Comparison of ENCODE assay signal across 1 cellular context in the genomic region with DNA sequence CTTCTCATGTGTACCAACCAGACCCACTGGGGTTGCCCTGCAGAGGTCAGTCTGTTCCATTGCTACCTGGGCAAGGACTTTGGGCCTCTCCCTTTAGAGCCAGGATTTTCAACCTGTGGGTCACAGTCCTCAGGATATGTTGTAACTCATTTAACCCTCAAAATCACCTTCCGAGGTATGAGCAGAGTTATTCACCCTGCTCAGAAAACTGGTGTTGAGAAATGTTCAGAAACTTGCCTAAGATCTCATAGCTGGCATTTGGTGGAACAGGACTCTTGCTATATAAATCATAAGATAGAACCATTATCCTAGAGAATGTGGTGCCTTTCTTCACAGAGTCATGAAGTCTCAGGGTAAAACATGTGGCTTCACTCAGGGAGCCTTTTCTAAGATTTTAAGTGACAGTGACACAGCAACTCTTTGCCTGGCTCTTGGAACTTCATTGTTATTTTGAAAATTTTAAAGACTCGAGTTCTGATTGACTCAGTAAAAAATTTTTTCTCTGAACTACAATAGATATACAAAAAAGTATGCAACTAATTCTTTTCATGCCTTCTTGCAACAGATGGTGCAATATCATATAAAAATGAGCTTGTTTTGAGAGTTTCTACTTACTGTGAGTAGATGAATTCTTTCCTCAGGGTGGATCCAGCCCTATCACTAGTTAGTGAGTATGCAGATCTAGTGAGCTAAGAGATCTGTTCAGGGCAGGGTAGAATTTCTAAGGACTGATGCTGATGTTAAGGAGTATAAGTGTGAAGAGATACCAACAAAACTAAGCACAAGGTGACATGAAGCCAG.
TF ChIP-seq lines count a peak whose summit lies in the region.

No MANE protein-coding gene starts in this region.

TF ChIP-seq in HepG2, 621 proteins besides CTCF, POLR2A, EP300 and RAD21 (continues in another document):
- TF ChIP-seq KLF6 (CRISPR knock-in tag; IDR thresholded peaks at IDR 0.05) (no peak), ZNF800 (CRISPR knock-in tag; IDR thresholded peaks at IDR 0.05) (no peak), MBD4 (IDR thresholded peaks at IDR 0.05; ENCODE audit: borderline replicate concordance, low read length) (no peak), ZNF552 (CRISPR knock-in tag; IDR thresholded peaks at IDR 0.05; ENCODE audit: borderline replicate concordance) (no peak), NR2F6 (IDR thresholded peaks at IDR 0.05) (no peak), NR2F6 (CRISPR knock-in tag; IDR thresholded peaks at IDR 0.05) (peak; percentile 40; the same call in 1 of the 2 replicates), CCAR2 (optimal IDR thresholded peaks at IDR 0.05; ENCODE audit: low read depth, low read length) (no peak), FOXO1 (CRISPR knock-in tag; IDR thresholded peaks at IDR 0.05) (no peak), NCOR1 (IDR thresholded peaks at IDR 0.05; ENCODE audit: borderline replicate concordance, low read length) (peak; percentile 86), ZNF652 (CRISPR knock-in tag; IDR thresholded peaks at IDR 0.05; ENCODE audit: borderline replicate concordance, low read depth) (peak; percentile 96), ZNF331 (CRISPR knock-in tag; IDR thresholded peaks at IDR 0.05) (no peak), SAFB2 (CRISPR knock-in tag; IDR thresholded peaks at IDR 0.05; ENCODE audit: borderline replicate concordance, low read depth) (no peak), HNF4A (CRISPR knock-in tag; IDR thresholded peaks at IDR 0.05) (peak; percentile 91), TERF1 (CRISPR knock-in tag; IDR thresholded peaks at IDR 0.05) (no peak), ZNF607 (CRISPR knock-in tag; IDR thresholded peaks at IDR 0.05; ENCODE audit: borderline replicate concordance) (no peak), STAG1 (CRISPR knock-in tag; IDR thresholded peaks at IDR 0.05) (0 out of 2 replicates have a peak, but pooled peaks have one; percentile 11), ELF3 (CRISPR knock-in tag; IDR thresholded peaks at IDR 0.05) (no peak), PPARG (CRISPR knock-in tag; conservative IDR thresholded peaks at IDR 0.05) (no peak), ZEB1 (IDR thresholded peaks at IDR 0.05; ENCODE audit: insufficient replicate concordance, low read depth) (peak; percentile 88), YEATS4 (CRISPR knock-in tag; IDR thresholded peaks at IDR 0.05; ENCODE audit: borderline replicate concordance) (no peak), NFATC3 (CRISPR knock-in tag; IDR thresholded peaks at IDR 0.05) (no peak), ARNT2 (CRISPR knock-in tag; IDR thresholded peaks at IDR 0.05; ENCODE audit: low read depth) (no peak), NCOA2 (CRISPR knock-in tag; IDR thresholded peaks at IDR 0.05) (0 out of 2 replicates have a peak, but pooled peaks have one; percentile 9), HNF4G (IDR thresholded peaks at IDR 0.05; ENCODE audit: borderline replicate concordance, low read depth, low read length) (peak; percentile 89), HNF4G (CRISPR knock-in tag; IDR thresholded peaks at IDR 0.05; ENCODE audit: borderline replicate concordance, low read depth) (no peak), ZNF468 (CRISPR knock-in tag; IDR thresholded peaks at IDR 0.05) (no peak), ZNF792 (CRISPR knock-in tag; IDR thresholded peaks at IDR 0.05) (no peak), ZSCAN5A (CRISPR knock-in tag; IDR thresholded peaks at IDR 0.05; ENCODE audit: borderline replicate concordance) (no peak), ETV5 (CRISPR knock-in tag; IDR thresholded peaks at IDR 0.05; ENCODE audit: borderline replicate concordance) (peak; percentile 71; the same call in 1 of the 2 replicates), TEAD3 (CRISPR knock-in tag; optimal IDR thresholded peaks at IDR 0.05; ENCODE audit: borderline replicate concordance) (peak; percentile 41), ZNF12 (CRISPR knock-in tag; IDR thresholded peaks at IDR 0.05) (no peak), ZIK1 (CRISPR knock-in tag; IDR thresholded peaks at IDR 0.05; ENCODE audit: borderline replicate concordance, low read depth) (no peak), CEBPG (CRISPR knock-in tag; IDR thresholded peaks at IDR 0.05) (peak; percentile 59; the same call in 1 of the 2 replicates), CEBPB (IDR thresholded peaks at IDR 0.05; ENCODE audit: borderline replicate concordance, low read depth, low read length) (peak; percentile 51; the same call in 1 of the 2 replicates), HNRNPLL (IDR thresholded peaks at IDR 0.05; ENCODE audit: low read depth, low read length, poor library complexity, severe bottlenecking) (no peak), RCOR2 (CRISPR knock-in tag; IDR thresholded peaks at IDR 0.05) (peak; percentile 47; the same call in 1 of the 2 replicates), POGK (CRISPR knock-in tag; conservative IDR thresholded peaks at IDR 0.05) (no peak), DMAP1 (CRISPR knock-in tag; IDR thresholded peaks at IDR 0.05) (no peak), ZBTB38 (CRISPR knock-in tag; IDR thresholded peaks at IDR 0.05) (no peak), HMG20A (CRISPR knock-in tag; IDR thresholded peaks at IDR 0.05; ENCODE audit: borderline replicate concordance) (0 out of 2 replicates have a peak, but pooled peaks have one; percentile 16), DNMT1 (CRISPR knock-in tag; IDR thresholded peaks at IDR 0.05) (no peak), ESRRA (CRISPR knock-in tag; IDR thresholded peaks at IDR 0.05; ENCODE audit: low read depth) (peak; percentile 84; the same call in 1 of the 2 replicates), ZFP62 (CRISPR knock-in tag; IDR thresholded peaks at IDR 0.05) (no peak), ZNF251 (CRISPR knock-in tag; IDR thresholded peaks at IDR 0.05) (no peak), POGZ (CRISPR knock-in tag; IDR thresholded peaks at IDR 0.05) (peak; percentile 69), SP2 (CRISPR knock-in tag; IDR thresholded peaks at IDR 0.05) (no peak)
- TF ChIP-seq, protein P1, sequence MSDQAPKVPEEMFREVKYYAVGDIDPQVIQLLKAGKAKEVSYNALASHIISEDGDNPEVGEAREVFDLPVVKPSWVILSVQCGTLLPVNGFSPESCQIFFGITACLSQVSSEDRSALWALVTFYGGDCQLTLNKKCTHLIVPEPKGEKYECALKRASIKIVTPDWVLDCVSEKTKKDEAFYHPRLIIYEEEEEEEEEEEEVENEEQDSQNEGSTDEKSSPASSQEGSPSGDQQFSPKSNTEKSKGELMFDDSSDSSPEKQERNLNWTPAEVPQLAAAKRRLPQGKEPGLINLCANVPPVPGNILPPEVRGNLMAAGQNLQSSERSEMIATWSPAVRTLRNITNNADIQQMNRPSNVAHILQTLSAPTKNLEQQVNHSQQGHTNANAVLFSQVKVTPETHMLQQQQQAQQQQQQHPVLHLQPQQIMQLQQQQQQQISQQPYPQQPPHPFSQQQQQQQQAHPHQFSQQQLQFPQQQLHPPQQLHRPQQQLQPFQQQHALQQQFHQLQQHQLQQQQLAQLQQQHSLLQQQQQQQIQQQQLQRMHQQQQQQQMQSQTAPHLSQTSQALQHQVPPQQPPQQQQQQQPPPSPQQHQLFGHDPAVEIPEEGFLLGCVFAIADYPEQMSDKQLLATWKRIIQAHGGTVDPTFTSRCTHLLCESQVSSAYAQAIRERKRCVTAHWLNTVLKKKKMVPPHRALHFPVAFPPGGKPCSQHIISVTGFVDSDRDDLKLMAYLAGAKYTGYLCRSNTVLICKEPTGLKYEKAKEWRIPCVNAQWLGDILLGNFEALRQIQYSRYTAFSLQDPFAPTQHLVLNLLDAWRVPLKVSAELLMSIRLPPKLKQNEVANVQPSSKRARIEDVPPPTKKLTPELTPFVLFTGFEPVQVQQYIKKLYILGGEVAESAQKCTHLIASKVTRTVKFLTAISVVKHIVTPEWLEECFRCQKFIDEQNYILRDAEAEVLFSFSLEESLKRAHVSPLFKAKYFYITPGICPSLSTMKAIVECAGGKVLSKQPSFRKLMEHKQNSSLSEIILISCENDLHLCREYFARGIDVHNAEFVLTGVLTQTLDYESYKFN (CRISPR knock-in tag; conservative IDR thresholded peaks at IDR 0.05) = 0 out of 2 replicates have a peak, but pooled peaks have one; percentile 19
- TF ChIP-seq, protein P2, sequence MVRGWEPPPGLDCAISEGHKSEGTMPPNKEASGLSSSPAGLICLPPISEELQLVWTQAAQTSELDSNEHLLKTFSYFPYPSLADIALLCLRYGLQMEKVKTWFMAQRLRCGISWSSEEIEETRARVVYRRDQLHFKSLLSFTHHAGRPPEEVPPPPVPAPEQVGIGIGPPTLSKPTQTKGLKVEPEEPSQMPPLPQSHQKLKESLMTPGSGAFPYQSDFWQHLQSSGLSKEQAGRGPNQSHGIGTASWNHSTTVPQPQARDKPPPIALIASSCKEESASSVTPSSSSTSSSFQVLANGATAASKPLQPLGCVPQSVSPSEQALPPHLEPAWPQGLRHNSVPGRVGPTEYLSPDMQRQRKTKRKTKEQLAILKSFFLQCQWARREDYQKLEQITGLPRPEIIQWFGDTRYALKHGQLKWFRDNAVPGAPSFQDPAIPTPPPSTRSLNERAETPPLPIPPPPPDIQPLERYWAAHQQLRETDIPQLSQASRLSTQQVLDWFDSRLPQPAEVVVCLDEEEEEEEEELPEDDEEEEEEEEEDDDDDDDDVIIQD (CRISPR knock-in tag; IDR thresholded peaks at IDR 0.05; ENCODE audit: low read depth) = peak; percentile 74; the same call in 1 of the 2 replicates
- TF ChIP-seq, protein P3, sequence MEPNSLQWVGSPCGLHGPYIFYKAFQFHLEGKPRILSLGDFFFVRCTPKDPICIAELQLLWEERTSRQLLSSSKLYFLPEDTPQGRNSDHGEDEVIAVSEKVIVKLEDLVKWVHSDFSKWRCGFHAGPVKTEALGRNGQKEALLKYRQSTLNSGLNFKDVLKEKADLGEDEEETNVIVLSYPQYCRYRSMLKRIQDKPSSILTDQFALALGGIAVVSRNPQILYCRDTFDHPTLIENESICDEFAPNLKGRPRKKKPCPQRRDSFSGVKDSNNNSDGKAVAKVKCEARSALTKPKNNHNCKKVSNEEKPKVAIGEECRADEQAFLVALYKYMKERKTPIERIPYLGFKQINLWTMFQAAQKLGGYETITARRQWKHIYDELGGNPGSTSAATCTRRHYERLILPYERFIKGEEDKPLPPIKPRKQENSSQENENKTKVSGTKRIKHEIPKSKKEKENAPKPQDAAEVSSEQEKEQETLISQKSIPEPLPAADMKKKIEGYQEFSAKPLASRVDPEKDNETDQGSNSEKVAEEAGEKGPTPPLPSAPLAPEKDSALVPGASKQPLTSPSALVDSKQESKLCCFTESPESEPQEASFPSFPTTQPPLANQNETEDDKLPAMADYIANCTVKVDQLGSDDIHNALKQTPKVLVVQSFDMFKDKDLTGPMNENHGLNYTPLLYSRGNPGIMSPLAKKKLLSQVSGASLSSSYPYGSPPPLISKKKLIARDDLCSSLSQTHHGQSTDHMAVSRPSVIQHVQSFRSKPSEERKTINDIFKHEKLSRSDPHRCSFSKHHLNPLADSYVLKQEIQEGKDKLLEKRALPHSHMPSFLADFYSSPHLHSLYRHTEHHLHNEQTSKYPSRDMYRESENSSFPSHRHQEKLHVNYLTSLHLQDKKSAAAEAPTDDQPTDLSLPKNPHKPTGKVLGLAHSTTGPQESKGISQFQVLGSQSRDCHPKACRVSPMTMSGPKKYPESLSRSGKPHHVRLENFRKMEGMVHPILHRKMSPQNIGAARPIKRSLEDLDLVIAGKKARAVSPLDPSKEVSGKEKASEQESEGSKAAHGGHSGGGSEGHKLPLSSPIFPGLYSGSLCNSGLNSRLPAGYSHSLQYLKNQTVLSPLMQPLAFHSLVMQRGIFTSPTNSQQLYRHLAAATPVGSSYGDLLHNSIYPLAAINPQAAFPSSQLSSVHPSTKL (CRISPR knock-in tag; IDR thresholded peaks at IDR 0.05) = peak; percentile 39; the same call in 1 of the 2 replicates
- TF ChIP-seq, protein P4, sequence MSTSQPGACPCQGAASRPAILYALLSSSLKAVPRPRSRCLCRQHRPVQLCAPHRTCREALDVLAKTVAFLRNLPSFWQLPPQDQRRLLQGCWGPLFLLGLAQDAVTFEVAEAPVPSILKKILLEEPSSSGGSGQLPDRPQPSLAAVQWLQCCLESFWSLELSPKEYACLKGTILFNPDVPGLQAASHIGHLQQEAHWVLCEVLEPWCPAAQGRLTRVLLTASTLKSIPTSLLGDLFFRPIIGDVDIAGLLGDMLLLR (CRISPR knock-in tag; IDR thresholded peaks at IDR 0.05) = no peak
